Comparison of ENCODE assay signal across 26 cellular contexts in genomic region chr13:111296417-111296816, GRCh38. TPM values are rescaled to one million over a fixed set of nuclear protein-coding genes. Genes with fewer than 3 reads are reported as not detected.
A peak's percentile ranks its signal among the peaks of the same experiment; 100 is the strongest.
DNase-seq lines count a peak whose midpoint lies in the region; ATAC-seq and TF ChIP-seq lines count a peak whose summit lies in the region.
"Had no signal": no experiment of that assay in that cellular context is flagged by ENCODE, and none has a peak within 500 bp of the region (broad histone marks: within the 10 kb centered on the region; RNA-seq: fewer than 3 reads in every experiment).

No MANE protein-coding gene starts in this region.

- H3K4me3 ChIP-seq in fibroblast of villous mesenchyme (ENCODE audit: low read depth, low read length) (no peak overlapping the region), tibial artery (no peak overlapping the region)
- H3K4me3 ChIP-seq: SJCRH30 had no signal

- H3K9me3 ChIP-seq in tibial artery: no peaks in the 10 kb centered on the region
- H3K9me3 ChIP-seq: SJCRH30 had no signal

- POLR2A ChIA-PET in activated CD4-positive, alpha-beta memory T cell treated with anti-CD3 and anti-CD28 coated beads, Interleukin-2, amount 10 ng/mL, durations not matched to agents 7 days and 5 days (lab: Charles Lee): interaction anchor here (1.3 kb wide), 1 partner anchor 107 kb away, joined by 5 read pairs; no protein-coding TSS in a partner anchor
- POLR2A ChIA-PET in activated CD4-positive, alpha-beta memory T cell treated with anti-CD3 and anti-CD28 coated beads for 36 hours (lab: Charles Lee): no interaction called here

- H3K36me3 ChIP-seq in tibial artery: peaks cover 39 to 81% (median 76%) of the 10 kb centered on the region in 3 donors

- no peaks in the 10 kb centered on the region for H3K4me1 ChIP-seq in tibial artery
- H3K4me1 ChIP-seq: SJCRH30 had no signal

- no peaks in the 10 kb centered on the region for H3K27me3 Mint-ChIP-seq in activated CD4-positive, alpha-beta memory T cell treated with anti-CD3 and anti-CD28 coated beads, Interleukin-2, amount 10 ng/mL, durations not matched to agents 7 days and 5 days
- H3K27me3 Mint-ChIP-seq in activated CD4-positive, alpha-beta memory T cell treated with anti-CD3 and anti-CD28 coated beads for 36 hours: no peaks in the 10 kb centered on the region
- H3K27me3 Mint-ChIP-seq in T-helper 2 cell treated with Interferon-gamma antibody and Interleukin-4, amounts not matched to agents 5 μg/mL and 100 μg/mL, for 36 hours (ENCODE audit: low read depth): no peaks in the 10 kb centered on the region

- CTCF ChIA-PET in activated CD4-positive, alpha-beta memory T cell treated with anti-CD3 and anti-CD28 coated beads, Interleukin-2, amount 10 ng/mL, durations not matched to agents 7 days and 5 days (lab: Charles Lee): no interaction called here
- CTCF ChIA-PET in activated CD4-positive, alpha-beta memory T cell treated with anti-CD3 and anti-CD28 coated beads for 36 hours (lab: Charles Lee): no interaction called here

- intact Hi-C loops in activated CD4-positive, alpha-beta memory T cell treated with anti-CD3 and anti-CD28 coated beads for 36 hours (cut with micrococcal nuclease): no loop called here
- intact Hi-C loops in tibial artery (cut with DNase I; ENCODE audit: low total_unique reads): no loop called here

- no peak overlapping the region for H3K27ac ChIP-seq in tibial artery
- H3K27ac ChIP-seq: C4-2B, HL-60, SJCRH30 had no signal

- H3K36me3 Mint-ChIP-seq in activated CD4-positive, alpha-beta memory T cell treated with anti-CD3 and anti-CD28 coated beads, Interleukin-2, amount 10 ng/mL, durations not matched to agents 7 days and 5 days (ENCODE audit: low read depth): peaks cover 50% of the 10 kb centered on the region
- peaks cover 53% of the 10 kb centered on the region for H3K36me3 Mint-ChIP-seq in activated CD4-positive, alpha-beta memory T cell treated with anti-CD3 and anti-CD28 coated beads for 36 hours
- H3K36me3 Mint-ChIP-seq in T-helper 2 cell treated with Interferon-gamma antibody and Interleukin-4, amounts not matched to agents 5 μg/mL and 100 μg/mL, for 36 hours (ENCODE audit: low read depth): peaks cover 45% of the 10 kb centered on the region

- DNase-seq in activated CD4-positive, alpha-beta memory T cell treated with anti-CD3 and anti-CD28 coated beads, Interleukin-2, amount 10 ng/mL, durations not matched to agents 7 days and 5 days: peak; percentile 13
- no peak for DNase-seq in activated CD4-positive, alpha-beta memory T cell treated with anti-CD3 and anti-CD28 coated beads for 36 hours
- no peak for DNase-seq in T-helper 2 cell treated with Interferon-gamma antibody and Interleukin-4, amounts not matched to agents 5 μg/mL and 100 μg/mL, for 36 hours (ENCODE audit: low spot score)
- peak; percentile 20 for DNase-seq in fibroblast of villous mesenchyme (ENCODE audit: low read depth)
- no peak for DNase-seq in omental fat pad (ENCODE audit: low spot score)
- DNase-seq in NCI-H2081 (lab: John Stamatoyannopoulos, UW): no peak
- no peak for DNase-seq in tibial artery
- DNase-seq: 8988T, DMS53, EL, GF-D8, H9, HFFc6, KG1, NCI-H1105, NCI-H146, NCI-H2029, NCI-H345, NCI-H524 treated with DMSO at 0.1 percent for 48 hours, NCI-H82, OCI-M1, SJCRH30 had no signal

- no peaks in the 10 kb centered on the region for H3K27me3 ChIP-seq in tibial artery
- H3K27me3 ChIP-seq: SJCRH30 had no signal

- H3K27ac Mint-ChIP-seq in activated CD4-positive, alpha-beta memory T cell treated with anti-CD3 and anti-CD28 coated beads, Interleukin-2, amount 10 ng/mL, durations not matched to agents 7 days and 5 days: no peak overlapping the region
- H3K27ac Mint-ChIP-seq in activated CD4-positive, alpha-beta memory T cell treated with anti-CD3 and anti-CD28 coated beads for 36 hours: no peak overlapping the region
- H3K27ac Mint-ChIP-seq in T-helper 2 cell treated with Interferon-gamma antibody and Interleukin-4, amounts not matched to agents 5 μg/mL and 100 μg/mL, for 36 hours: no peak overlapping the region
- H3K27ac Mint-ChIP-seq: HFFc6 had no signal

- TF ChIP-seq CTCF in fibroblast of villous mesenchyme (IDR thresholded peaks at IDR 0.05; ENCODE audit: insufficient read depth, low read depth, low read length) (no peak), omental fat pad (IDR thresholded peaks at IDR 0.05) (no peak), tibial artery (IDR thresholded peaks at IDR 0.05) (no peak)

- ATAC-seq in GM18511 (IDR thresholded peaks at IDR 0.05; ENCODE audit: unreplicated experiment): peak; percentile 40
- no peak for ATAC-seq in omental fat pad (ENCODE audit: low FRiP score)

- no peak overlapping the region for H3K4me3 Mint-ChIP-seq in activated CD4-positive, alpha-beta memory T cell treated with anti-CD3 and anti-CD28 coated beads, Interleukin-2, amount 10 ng/mL, durations not matched to agents 7 days and 5 days
- H3K4me3 Mint-ChIP-seq in activated CD4-positive, alpha-beta memory T cell treated with anti-CD3 and anti-CD28 coated beads for 36 hours: no peak overlapping the region
- H3K4me3 Mint-ChIP-seq in T-helper 2 cell treated with Interferon-gamma antibody and Interleukin-4, amounts not matched to agents 5 μg/mL and 100 μg/mL, for 36 hours: peak overlapping the region; percentile 49
- H3K4me3 Mint-ChIP-seq: H9, HFFc6 had no signal

- no peaks in the 10 kb centered on the region for H3K9me3 Mint-ChIP-seq in activated CD4-positive, alpha-beta memory T cell treated with anti-CD3 and anti-CD28 coated beads, Interleukin-2, amount 10 ng/mL, durations not matched to agents 7 days and 5 days
- no peaks in the 10 kb centered on the region for H3K9me3 Mint-ChIP-seq in activated CD4-positive, alpha-beta memory T cell treated with anti-CD3 and anti-CD28 coated beads for 36 hours
- H3K9me3 Mint-ChIP-seq in T-helper 2 cell treated with Interferon-gamma antibody and Interleukin-4, amounts not matched to agents 5 μg/mL and 100 μg/mL, for 36 hours: no peaks in the 10 kb centered on the region
- H3K9me3 Mint-ChIP-seq: H9, HFFc6 had no signal

- peaks cover 25% of the 10 kb centered on the region for H3K4me1 Mint-ChIP-seq in activated CD4-positive, alpha-beta memory T cell treated with anti-CD3 and anti-CD28 coated beads, Interleukin-2, amount 10 ng/mL, durations not matched to agents 7 days and 5 days
- peaks cover 20% of the 10 kb centered on the region for H3K4me1 Mint-ChIP-seq in activated CD4-positive, alpha-beta memory T cell treated with anti-CD3 and anti-CD28 coated beads for 36 hours (ENCODE audit: low read depth)
- H3K4me1 Mint-ChIP-seq in T-helper 2 cell treated with Interferon-gamma antibody and Interleukin-4, amounts not matched to agents 5 μg/mL and 100 μg/mL, for 36 hours (ENCODE audit: low read depth): peaks cover 22% of the 10 kb centered on the region
- H3K4me1 Mint-ChIP-seq: H9 had no signal

RNA-seq across cellular contexts. Expression of gene TEX29, which starts 24.0 kb away (rescaled TPM):
- total RNA-seq in activated CD4-positive, alpha-beta memory T cell treated with anti-CD3 and anti-CD28 coated beads, Interleukin-2, amount 10 ng/mL, durations not matched to agents 7 days and 5 days: under 1 TPM; 0.73 to 0.93 TPM
- total RNA-seq in activated CD4-positive, alpha-beta memory T cell treated with anti-CD3 and anti-CD28 coated beads for 36 hours: under 1 TPM; 0.39 to 0.43 TPM
- total RNA-seq in fibroblast of villous mesenchyme (0.64 TPM in 1 of 2 replicates, not detected in the other), omental fat pad (under 1 TPM in 1 of 4 donors, not detected in 3; 0.94 TPM)
- total RNA-seq: HT-29, SJCRH30 had no signal

Comparison
In these comparisons a context has a peak if more than half of its experiments do, and no peak if none do; other contexts are left out.
1. DNase-seq: peak in activated CD4-positive, alpha-beta memory T cell treated with anti-CD3 and anti-CD28 coated beads, Interleukin-2, amount 10 ng/mL, durations not matched to agents 7 days and 5 days (single experiment) and fibroblast of villous mesenchyme (single experiment); none in activated CD4-positive, alpha-beta memory T cell treated with anti-CD3 and anti-CD28 coated beads for 36 hours (single experiment), T-helper 2 cell treated with Interferon-gamma antibody and Interleukin-4, amounts not matched to agents 5 μg/mL and 100 μg/mL, for 36 hours (single experiment), omental fat pad (single experiment), NCI-H2081 (0 of 2) and tibial artery (0 of 2).